ENCODE assay signal across 8 cellular contexts in the genomic region with DNA sequence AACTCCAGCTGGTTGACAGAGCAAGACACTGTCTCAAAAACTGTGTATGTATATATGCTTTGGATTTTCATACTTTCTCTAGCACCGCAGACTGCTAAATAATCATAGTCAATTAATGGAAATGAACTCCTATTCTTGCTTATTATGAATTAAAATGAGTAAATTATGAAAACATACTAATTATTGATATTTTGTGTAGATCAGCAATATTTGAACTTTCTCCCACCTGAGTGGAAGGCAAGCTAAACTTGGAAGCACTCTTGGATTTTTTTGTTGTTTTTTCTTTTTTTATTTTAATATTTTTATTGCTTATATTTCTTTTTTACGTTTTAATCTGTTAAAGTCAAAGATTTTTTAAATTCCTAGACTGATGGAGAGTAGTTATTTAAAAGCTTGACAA.
"Had no signal": no experiment of that assay in that cellular context is flagged by ENCODE, and none has a peak within 500 bp of the region (broad histone marks: within the 10 kb centered on the region; RNA-seq: fewer than 3 reads in every experiment).

No MANE protein-coding gene starts in this region.

- ATAC-seq: GM12878 had no signal

- H3K4me3 ChIP-seq: GM12878 had no signal

- FAIRE-seq: G401.6, GM12878, GM12891, GM12892, GM18507, GM19239 had no signal

- DNase-seq: GDM1, GF-D8 had no signal
